Comparison of ENCODE assay signal across 23 cellular contexts in the genomic region with DNA sequence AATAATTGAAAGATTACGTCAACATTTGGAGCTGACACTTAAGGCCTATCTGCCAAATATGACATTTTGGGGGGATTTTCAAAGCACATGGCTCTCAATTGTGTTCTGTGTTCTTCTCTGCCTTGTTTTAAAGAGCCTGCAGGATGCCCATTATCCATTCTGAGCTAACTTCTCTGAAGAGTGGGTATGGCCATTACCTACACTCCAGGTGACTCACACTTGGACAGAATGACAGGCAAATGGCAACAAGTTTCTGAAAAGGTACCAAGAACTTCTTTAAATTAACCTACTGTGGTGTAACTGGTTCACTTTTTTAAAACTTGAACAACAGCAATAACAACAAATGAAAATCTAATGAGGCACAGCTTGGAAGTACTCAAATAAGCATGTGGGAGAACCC.
"Had no signal": no experiment of that assay in that cellular context is flagged by ENCODE, and none has a peak within 500 bp of the region (broad histone marks: within the 10 kb centered on the region; RNA-seq: fewer than 3 reads in every experiment).

No MANE protein-coding gene starts in this region.

- DNase-seq: activated CD4-positive, alpha-beta memory T cell treated with anti-CD3 and anti-CD28 coated beads for 36 hours; activated CD4-positive, alpha-beta T cell treated with anti-CD3 and anti-CD28 coated beads, Interleukin-2, amount 10 ng/mL, durations not matched to agents 24 days and 14 days; activated CD4-positive, CD25-positive, alpha-beta regulatory T cell treated with anti-CD3 and anti-CD28 coated beads, Interleukin-2, amount 50 U/mL, for 72 hours; activated CD8-positive, alpha-beta memory T cell treated with anti-CD3 and anti-CD28 coated beads, Interleukin-2, amount 50 U/mL, for 4 hours; activated gamma-delta T cell; activated naive CD4-positive, alpha-beta T cell treated with anti-CD3 and anti-CD28 coated beads, Interleukin-2, amount 10 ng/mL, durations not matched to agents 7 days and 5 days; activated naive CD8-positive, alpha-beta T cell treated with anti-CD3 and anti-CD28 coated beads, Interleukin-2, amount 10 ng/mL, durations not matched to agents 7 days and 5 days; activated T-cell treated with anti-CD3 and anti-CD28 coated beads, Interleukin-2, amount 50 U/mL, for 1 hour; caudate nucleus; foreskin melanocyte; heart right ventricle; right lobe of liver; stimulated activated CD4-positive, alpha-beta T cell treated with anti-CD3 and anti-CD28 coated beads, Interleukin-12 subunit alpha, Interleukin-12 subunit beta, amount 100 ng/mL, for 4 hours; stimulated activated CD4-positive, alpha-beta T cell treated with anti-CD3 and anti-CD28 coated beads, Interleukin-4, amount 100 ng/mL, for 1 hour; stimulated activated naive CD8-positive, alpha-beta T cell treated with anti-CD3 and anti-CD28 coated beads, Interleukin-15, Interleukin-2, amounts not matched to agents 100 U/mL and 50 U/mL, for 24 hours; testis; transverse colon had no signal

- H3K27ac ChIP-seq: ascending aorta, esophagus muscularis mucosa, heart right ventricle, neutrophil, right lobe of liver, testis, transverse colon had no signal

- H3K36me3 ChIP-seq: ascending aorta, esophagus muscularis mucosa, heart right ventricle, neutrophil, right lobe of liver, transverse colon had no signal

- H3K4me3 ChIP-seq: ascending aorta, esophagus muscularis mucosa, heart right ventricle, lung, right lobe of liver, testis, transverse colon had no signal

- ATAC-seq: heart right ventricle; left lobe of liver; right lobe of liver; stimulated activated naive CD8-positive, alpha-beta T cell treated with anti-CD3 and anti-CD28 coated beads, Interleukin-15, Interleukin-2, amounts not matched to agents 100 U/mL and 50 U/mL, for 24 hours had no signal

- H3K4me1 ChIP-seq: ascending aorta, esophagus muscularis mucosa, heart right ventricle, right lobe of liver, testis, transverse colon had no signal

- H3K9me3 ChIP-seq: ascending aorta, esophagus muscularis mucosa, heart right ventricle, neutrophil, right lobe of liver, testis, transverse colon had no signal

- H3K27me3 ChIP-seq: ascending aorta, esophagus muscularis mucosa, heart right ventricle, neutrophil, right lobe of liver, testis, transverse colon had no signal

- FAIRE-seq: endothelial cell of umbilical vein had no signal
